In the genomic region with DNA sequence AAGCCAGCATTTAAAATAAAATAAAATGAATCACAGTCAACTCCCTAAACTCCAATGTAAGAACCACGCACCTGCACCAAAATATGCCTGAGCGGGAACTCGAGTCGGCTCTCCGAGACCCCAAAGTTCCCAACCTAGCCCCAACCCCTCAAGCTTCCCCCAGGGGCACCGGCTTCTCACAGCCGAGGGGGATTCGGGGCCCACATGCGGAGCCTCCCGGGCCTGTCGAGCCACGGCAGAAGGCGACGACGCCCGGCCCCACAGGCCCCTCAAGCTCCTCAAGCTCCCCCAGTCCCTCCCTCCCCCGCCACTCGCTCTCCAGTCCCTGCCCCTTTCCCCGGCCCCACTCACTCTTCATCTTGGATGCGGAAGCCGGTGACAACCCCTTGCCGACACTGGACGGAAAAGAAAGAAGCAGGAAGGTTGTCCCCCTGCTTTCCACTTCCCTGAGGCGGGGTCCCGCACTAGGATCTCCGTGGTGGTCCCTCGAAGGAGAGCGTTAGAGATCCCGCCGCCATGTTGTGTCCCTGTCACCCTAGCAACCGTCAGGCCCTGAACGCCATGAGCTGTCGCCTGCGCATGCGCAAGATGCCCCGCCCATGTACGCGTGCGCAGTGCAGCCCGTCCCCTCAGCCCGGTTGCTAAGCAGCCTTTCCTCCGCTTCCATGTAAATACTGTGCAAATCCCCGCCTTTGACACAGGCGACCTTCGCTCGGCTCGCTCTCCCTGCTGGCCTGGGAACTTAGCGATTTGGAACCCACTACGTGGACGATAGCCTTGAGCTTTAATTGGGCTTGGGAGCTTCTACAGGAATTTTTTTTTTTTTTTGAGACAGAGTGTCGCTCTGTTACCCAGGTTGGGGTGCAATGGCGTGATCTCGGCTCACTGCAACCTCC, we compare ENCODE assay signal across 1 cellular context.
TF ChIP-seq lines count a peak whose summit lies in the region.

A gene with protein sequence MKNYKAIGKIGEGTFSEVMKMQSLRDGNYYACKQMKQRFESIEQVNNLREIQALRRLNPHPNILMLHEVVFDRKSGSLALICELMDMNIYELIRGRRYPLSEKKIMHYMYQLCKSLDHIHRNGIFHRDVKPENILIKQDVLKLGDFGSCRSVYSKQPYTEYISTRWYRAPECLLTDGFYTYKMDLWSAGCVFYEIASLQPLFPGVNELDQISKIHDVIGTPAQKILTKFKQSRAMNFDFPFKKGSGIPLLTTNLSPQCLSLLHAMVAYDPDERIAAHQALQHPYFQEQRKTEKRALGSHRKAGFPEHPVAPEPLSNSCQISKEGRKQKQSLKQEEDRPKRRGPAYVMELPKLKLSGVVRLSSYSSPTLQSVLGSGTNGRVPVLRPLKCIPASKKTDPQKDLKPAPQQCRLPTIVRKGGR (minus strand): TSS at position 554 of the 896 bp plus-strand sequence. CDS start 196 bp downstream, at position 358.

TF ChIP-seq in HepG2, 621 proteins besides CTCF, POLR2A, EP300 and RAD21 (continued from another document and continues in another):
- TF ChIP-seq, protein P1, sequence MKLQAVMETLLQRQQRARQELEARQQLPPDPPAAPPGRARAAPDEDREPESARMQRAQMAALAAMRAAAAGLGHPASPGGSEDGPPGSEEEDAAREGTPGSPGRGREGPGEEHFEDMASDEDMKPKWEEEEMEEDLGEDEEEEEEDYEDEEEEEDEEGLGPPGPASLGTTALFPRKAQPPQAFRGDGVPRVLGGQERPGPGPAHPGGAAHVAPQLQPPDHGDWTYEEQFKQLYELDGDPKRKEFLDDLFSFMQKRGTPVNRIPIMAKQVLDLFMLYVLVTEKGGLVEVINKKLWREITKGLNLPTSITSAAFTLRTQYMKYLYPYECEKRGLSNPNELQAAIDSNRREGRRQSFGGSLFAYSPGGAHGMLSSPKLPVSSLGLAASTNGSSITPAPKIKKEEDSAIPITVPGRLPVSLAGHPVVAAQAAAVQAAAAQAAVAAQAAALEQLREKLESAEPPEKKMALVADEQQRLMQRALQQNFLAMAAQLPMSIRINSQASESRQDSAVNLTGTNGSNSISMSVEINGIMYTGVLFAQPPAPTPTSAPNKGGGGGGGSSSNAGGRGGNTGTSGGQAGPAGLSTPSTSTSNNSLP (IDR thresholded peaks at IDR 0.05; ENCODE audit: low read depth, low read length): no peak
- TF ChIP-seq, protein P2, sequence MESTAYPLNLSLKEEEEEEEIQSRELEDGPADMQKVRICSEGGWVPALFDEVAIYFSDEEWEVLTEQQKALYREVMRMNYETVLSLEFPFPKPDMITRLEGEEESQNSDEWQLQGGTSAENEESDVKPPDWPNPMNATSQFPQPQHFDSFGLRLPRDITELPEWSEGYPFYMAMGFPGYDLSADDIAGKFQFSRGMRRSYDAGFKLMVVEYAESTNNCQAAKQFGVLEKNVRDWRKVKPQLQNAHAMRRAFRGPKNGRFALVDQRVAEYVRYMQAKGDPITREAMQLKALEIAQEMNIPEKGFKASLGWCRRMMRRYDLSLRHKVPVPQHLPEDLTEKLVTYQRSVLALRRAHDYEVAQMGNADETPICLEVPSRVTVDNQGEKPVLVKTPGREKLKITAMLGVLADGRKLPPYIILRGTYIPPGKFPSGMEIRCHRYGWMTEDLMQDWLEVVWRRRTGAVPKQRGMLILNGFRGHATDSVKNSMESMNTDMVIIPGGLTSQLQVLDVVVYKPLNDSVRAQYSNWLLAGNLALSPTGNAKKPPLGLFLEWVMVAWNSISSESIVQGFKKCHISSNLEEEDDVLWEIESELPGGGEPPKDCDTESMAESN (CRISPR knock-in tag; conservative IDR thresholded peaks at IDR 0.05): no peak
- TF ChIP-seq MAZ (IDR thresholded peaks at IDR 0.05; ENCODE audit: borderline replicate concordance, low read depth, low read length) (no peak), MAZ (CRISPR knock-in tag; IDR thresholded peaks at IDR 0.05; ENCODE audit: low read depth) (no peak), KLF6 (CRISPR knock-in tag; IDR thresholded peaks at IDR 0.05) (no peak), MED13 (CRISPR knock-in tag; IDR thresholded peaks at IDR 0.05) (no peak), NFATC3 (CRISPR knock-in tag; IDR thresholded peaks at IDR 0.05) (no peak), MAFG (CRISPR knock-in tag; IDR thresholded peaks at IDR 0.05) (no peak), ZNF564 (CRISPR knock-in tag; IDR thresholded peaks at IDR 0.05) (no peak), ZNF160 (CRISPR knock-in tag; IDR thresholded peaks at IDR 0.05) (no peak), TCF7L2 (IDR thresholded peaks at IDR 0.05; ENCODE audit: low read depth, low read length) (no peak), GATAD1 (CRISPR knock-in tag; IDR thresholded peaks at IDR 0.05) (peak; percentile 63), BORCS8-MEF2B (CRISPR knock-in tag; IDR thresholded peaks at IDR 0.05) (peak; percentile 47; the same call in 1 of the 2 replicates), DNMT3B (CRISPR knock-in tag; conservative IDR thresholded peaks at IDR 0.05) (no peak), PAWR (CRISPR knock-in tag; IDR thresholded peaks at IDR 0.05; ENCODE audit: borderline replicate concordance) (no peak), POLR2AphosphoS5 (IDR thresholded peaks at IDR 0.05; ENCODE audit: low read depth, low read length) (peak; percentile 55), CAMTA2 (CRISPR knock-in tag; IDR thresholded peaks at IDR 0.05; ENCODE audit: borderline replicate concordance) (0 out of 2 replicates have a peak, but pooled peaks have one; percentile 45), ZNF567 (CRISPR knock-in tag; IDR thresholded peaks at IDR 0.05; ENCODE audit: borderline replicate concordance) (no peak), RARA (CRISPR knock-in tag; IDR thresholded peaks at IDR 0.05) (no peak), TSC22D2 (CRISPR knock-in tag; IDR thresholded peaks at IDR 0.05; ENCODE audit: borderline replicate concordance) (no peak), ZNF557 (CRISPR knock-in tag; IDR thresholded peaks at IDR 0.05) (no peak), HNRNPLL (IDR thresholded peaks at IDR 0.05; ENCODE audit: low read depth, low read length, poor library complexity, severe bottlenecking) (peak; percentile 53), ZNF746 (CRISPR knock-in tag; IDR thresholded peaks at IDR 0.05) (no peak), IKZF1 (IDR thresholded peaks at IDR 0.05) (no peak), TAF15 (IDR thresholded peaks at IDR 0.05; ENCODE audit: low read depth, low read length, poor library complexity, severe bottlenecking) (no peak), ZNF839 (CRISPR knock-in tag; IDR thresholded peaks at IDR 0.05; ENCODE audit: borderline replicate concordance) (no peak)
- TF ChIP-seq, protein P3, sequence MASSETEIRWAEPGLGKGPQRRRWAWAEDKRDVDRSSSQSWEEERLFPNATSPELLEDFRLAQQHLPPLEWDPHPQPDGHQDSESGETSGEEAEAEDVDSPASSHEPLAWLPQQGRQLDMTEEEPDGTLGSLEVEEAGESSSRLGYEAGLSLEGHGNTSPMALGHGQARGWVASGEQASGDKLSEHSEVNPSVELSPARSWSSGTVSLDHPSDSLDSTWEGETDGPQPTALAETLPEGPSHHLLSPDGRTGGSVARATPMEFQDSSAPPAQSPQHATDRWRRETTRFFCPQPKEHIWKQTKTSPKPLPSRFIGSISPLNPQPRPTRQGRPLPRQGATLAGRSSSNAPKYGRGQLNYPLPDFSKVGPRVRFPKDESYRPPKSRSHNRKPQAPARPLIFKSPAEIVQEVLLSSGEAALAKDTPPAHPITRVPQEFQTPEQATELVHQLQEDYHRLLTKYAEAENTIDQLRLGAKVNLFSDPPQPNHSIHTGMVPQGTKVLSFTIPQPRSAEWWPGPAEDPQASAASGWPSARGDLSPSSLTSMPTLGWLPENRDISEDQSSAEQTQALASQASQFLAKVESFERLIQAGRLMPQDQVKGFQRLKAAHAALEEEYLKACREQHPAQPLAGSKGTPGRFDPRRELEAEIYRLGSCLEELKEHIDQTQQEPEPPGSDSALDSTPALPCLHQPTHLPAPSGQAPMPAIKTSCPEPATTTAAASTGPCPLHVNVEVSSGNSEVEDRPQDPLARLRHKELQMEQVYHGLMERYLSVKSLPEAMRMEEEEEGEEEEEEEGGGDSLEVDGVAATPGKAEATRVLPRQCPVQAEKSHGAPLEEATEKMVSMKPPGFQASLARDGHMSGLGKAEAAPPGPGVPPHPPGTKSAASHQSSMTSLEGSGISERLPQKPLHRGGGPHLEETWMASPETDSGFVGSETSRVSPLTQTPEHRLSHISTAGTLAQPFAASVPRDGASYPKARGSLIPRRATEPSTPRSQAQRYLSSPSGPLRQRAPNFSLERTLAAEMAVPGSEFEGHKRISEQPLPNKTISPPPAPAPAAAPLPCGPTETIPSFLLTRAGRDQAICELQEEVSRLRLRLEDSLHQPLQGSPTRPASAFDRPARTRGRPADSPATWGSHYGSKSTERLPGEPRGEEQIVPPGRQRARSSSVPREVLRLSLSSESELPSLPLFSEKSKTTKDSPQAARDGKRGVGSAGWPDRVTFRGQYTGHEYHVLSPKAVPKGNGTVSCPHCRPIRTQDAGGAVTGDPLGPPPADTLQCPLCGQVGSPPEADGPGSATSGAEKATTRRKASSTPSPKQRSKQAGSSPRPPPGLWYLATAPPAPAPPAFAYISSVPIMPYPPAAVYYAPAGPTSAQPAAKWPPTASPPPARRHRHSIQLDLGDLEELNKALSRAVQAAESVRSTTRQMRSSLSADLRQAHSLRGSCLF (CRISPR knock-in tag; IDR thresholded peaks at IDR 0.05; ENCODE audit: borderline replicate concordance): no peak
- TF ChIP-seq, protein P4, sequence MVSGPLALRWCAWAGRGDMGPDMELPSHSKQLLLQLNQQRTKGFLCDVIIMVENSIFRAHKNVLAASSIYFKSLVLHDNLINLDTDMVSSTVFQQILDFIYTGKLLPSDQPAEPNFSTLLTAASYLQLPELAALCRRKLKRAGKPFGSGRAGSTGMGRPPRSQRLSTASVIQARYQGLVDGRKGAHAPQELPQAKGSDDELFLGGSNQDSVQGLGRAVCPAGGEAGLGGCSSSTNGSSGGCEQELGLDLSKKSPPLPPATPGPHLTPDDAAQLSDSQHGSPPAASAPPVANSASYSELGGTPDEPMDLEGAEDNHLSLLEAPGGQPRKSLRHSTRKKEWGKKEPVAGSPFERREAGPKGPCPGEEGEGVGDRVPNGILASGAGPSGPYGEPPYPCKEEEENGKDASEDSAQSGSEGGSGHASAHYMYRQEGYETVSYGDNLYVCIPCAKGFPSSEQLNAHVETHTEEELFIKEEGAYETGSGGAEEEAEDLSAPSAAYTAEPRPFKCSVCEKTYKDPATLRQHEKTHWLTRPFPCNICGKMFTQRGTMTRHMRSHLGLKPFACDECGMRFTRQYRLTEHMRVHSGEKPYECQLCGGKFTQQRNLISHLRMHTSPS (CRISPR knock-in tag; IDR thresholded peaks at IDR 0.05; ENCODE audit: low read depth): no peak
- TF ChIP-seq, protein P5, sequence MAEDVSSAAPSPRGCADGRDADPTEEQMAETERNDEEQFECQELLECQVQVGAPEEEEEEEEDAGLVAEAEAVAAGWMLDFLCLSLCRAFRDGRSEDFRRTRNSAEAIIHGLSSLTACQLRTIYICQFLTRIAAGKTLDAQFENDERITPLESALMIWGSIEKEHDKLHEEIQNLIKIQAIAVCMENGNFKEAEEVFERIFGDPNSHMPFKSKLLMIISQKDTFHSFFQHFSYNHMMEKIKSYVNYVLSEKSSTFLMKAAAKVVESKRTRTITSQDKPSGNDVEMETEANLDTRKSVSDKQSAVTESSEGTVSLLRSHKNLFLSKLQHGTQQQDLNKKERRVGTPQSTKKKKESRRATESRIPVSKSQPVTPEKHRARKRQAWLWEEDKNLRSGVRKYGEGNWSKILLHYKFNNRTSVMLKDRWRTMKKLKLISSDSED (CRISPR knock-in tag; IDR thresholded peaks at IDR 0.05): no peak
- TF ChIP-seq, protein P6, sequence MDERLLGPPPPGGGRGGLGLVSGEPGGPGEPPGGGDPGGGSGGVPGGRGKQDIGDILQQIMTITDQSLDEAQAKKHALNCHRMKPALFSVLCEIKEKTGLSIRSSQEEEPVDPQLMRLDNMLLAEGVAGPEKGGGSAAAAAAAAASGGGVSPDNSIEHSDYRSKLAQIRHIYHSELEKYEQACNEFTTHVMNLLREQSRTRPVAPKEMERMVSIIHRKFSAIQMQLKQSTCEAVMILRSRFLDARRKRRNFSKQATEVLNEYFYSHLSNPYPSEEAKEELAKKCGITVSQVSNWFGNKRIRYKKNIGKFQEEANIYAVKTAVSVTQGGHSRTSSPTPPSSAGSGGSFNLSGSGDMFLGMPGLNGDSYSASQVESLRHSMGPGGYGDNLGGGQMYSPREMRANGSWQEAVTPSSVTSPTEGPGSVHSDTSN (CRISPR knock-in tag; IDR thresholded peaks at IDR 0.05): no peak
- TF ChIP-seq, protein P7, sequence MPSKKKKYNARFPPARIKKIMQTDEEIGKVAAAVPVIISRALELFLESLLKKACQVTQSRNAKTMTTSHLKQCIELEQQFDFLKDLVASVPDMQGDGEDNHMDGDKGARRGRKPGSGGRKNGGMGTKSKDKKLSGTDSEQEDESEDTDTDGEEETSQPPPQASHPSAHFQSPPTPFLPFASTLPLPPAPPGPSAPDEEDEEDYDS (CRISPR knock-in tag; IDR thresholded peaks at IDR 0.05): peak; percentile 58
- TF ChIP-seq, protein P8, sequence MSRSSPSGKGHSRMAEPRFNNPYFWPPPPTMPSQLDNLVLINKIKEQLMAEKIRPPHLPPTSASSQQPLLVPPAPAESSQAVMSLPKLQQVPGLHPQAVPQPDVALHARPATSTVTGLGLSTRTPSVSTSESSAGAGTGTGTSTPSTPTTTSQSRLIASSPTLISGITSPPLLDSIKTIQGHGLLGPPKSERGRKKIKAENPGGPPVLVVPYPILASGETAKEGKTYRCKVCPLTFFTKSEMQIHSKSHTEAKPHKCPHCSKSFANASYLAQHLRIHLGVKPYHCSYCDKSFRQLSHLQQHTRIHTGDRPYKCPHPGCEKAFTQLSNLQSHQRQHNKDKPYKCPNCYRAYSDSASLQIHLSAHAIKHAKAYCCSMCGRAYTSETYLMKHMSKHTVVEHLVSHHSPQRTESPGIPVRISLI (CRISPR knock-in tag; IDR thresholded peaks at IDR 0.05; ENCODE audit: borderline replicate concordance): peak; percentile 86
- TF ChIP-seq, protein P9, sequence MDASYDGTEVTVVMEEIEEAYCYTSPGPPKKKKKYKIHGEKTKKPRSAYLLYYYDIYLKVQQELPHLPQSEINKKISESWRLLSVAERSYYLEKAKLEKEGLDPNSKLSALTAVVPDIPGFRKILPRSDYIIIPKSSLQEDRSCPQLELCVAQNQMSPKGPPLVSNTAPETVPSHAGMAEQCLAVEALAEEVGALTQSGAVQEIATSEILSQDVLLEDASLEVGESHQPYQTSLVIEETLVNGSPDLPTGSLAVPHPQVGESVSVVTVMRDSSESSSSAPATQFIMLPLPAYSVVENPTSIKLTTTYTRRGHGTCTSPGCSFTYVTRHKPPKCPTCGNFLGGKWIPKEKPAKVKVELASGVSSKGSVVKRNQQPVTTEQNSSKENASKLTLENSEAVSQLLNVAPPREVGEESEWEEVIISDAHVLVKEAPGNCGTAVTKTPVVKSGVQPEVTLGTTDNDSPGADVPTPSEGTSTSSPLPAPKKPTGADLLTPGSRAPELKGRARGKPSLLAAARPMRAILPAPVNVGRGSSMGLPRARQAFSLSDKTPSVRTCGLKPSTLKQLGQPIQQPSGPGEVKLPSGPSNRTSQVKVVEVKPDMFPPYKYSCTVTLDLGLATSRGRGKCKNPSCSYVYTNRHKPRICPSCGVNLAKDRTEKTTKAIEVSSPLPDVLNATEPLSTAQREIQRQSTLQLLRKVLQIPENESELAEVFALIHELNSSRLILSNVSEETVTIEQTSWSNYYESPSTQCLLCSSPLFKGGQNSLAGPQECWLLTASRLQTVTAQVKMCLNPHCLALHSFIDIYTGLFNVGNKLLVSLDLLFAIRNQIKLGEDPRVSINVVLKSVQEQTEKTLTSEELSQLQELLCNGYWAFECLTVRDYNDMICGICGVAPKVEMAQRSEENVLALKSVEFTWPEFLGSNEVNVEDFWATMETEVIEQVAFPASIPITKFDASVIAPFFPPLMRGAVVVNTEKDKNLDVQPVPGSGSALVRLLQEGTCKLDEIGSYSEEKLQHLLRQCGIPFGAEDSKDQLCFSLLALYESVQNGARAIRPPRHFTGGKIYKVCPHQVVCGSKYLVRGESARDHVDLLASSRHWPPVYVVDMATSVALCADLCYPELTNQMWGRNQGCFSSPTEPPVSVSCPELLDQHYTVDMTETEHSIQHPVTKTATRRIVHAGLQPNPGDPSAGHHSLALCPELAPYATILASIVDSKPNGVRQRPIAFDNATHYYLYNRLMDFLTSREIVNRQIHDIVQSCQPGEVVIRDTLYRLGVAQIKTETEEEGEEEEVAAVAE (CRISPR knock-in tag; IDR thresholded peaks at IDR 0.05; ENCODE audit: borderline replicate concordance): no peak
